ENCODE assay signal across 26 cellular contexts in genomic region chr3:26997226-26997625, GRCh38.
"Had no signal": no experiment of that assay in that cellular context is flagged by ENCODE, and none has a peak within 500 bp of the region (broad histone marks: within the 10 kb centered on the region; RNA-seq: fewer than 3 reads in every experiment).

No MANE protein-coding gene starts in this region.

- DNase-seq: dermis blood vessel endothelial cell; effector memory CD8-positive, alpha-beta T cell; erythroblast; esophagus squamous epithelium; foreskin melanocyte; hypothalamus; immature natural killer cell; islet precursor cell; kidney glomerular epithelial cell; left colon; left ventricle myocardium inferior; lower lobe of right lung; naive B cell; stimulated activated CD4-positive, alpha-beta T cell treated with anti-CD3 and anti-CD28 coated beads, Interleukin-4, amount 100 ng/mL, for 4 hours; stimulated activated naive B cell treated with anti-CD40 and anti-IgM and Interleukin-4, amounts not matched to agents 10 μg/mL and 1 μg/mL and 100 μg/mL, for 72 hours; upper lobe of left lung had no signal

- H3K27ac ChIP-seq: coronary artery, esophagus squamous epithelium, left ventricle myocardium inferior, lower lobe of right lung, neutrophil, parathyroid adenoma, right atrium auricular region, thoracic aorta, tibial nerve, upper lobe of left lung had no signal

- H3K4me3 Mint-ChIP-seq: effector memory CD8-positive, alpha-beta T cell; immature natural killer cell; naive B cell; natural killer cell treated with Interleukin-12 subunit alpha and Interleukin-12 subunit beta and Interleukin-15 and Interleukin-18, amount 100 ng/mL, for 72 hours; neural crest cell; stimulated activated naive B cell treated with anti-CD40 and anti-IgM and Interleukin-4, amounts not matched to agents 10 μg/mL and 1 μg/mL and 100 μg/mL, for 72 hours; stimulated activated naive CD8-positive, alpha-beta T cell treated with anti-CD3 and anti-CD28 coated beads, Interleukin-15, Interleukin-2, amounts not matched to agents 100 ng/mL and 50 ng/mL, for 24 hours had no signal

- H3K36me3 Mint-ChIP-seq: immature natural killer cell; naive B cell; natural killer cell treated with Interleukin-12 subunit alpha and Interleukin-12 subunit beta and Interleukin-15 and Interleukin-18, amount 100 ng/mL, for 72 hours; stimulated activated naive B cell treated with anti-CD40 and anti-IgM and Interleukin-4, amounts not matched to agents 10 μg/mL and 1 μg/mL and 100 μg/mL, for 72 hours had no signal

- H3K4me1 Mint-ChIP-seq: immature natural killer cell; naive B cell; stimulated activated naive B cell treated with anti-CD40 and anti-IgM and Interleukin-4, amounts not matched to agents 10 μg/mL and 1 μg/mL and 100 μg/mL, for 72 hours had no signal

- H3K27ac Mint-ChIP-seq: effector memory CD8-positive, alpha-beta T cell; immature natural killer cell; naive B cell; natural killer cell treated with Interleukin-12 subunit alpha and Interleukin-12 subunit beta and Interleukin-15 and Interleukin-18, amount 100 ng/mL, for 72 hours; progenitor cell of endocrine pancreas; stimulated activated naive B cell treated with anti-CD40 and anti-IgM and Interleukin-4, amounts not matched to agents 10 μg/mL and 1 μg/mL and 100 μg/mL, for 72 hours; stimulated activated naive CD8-positive, alpha-beta T cell treated with anti-CD3 and anti-CD28 coated beads, Interleukin-15, Interleukin-2, amounts not matched to agents 100 ng/mL and 50 ng/mL, for 24 hours had no signal

- H3K27me3 Mint-ChIP-seq: effector memory CD8-positive, alpha-beta T cell; naive B cell; natural killer cell treated with Interleukin-12 subunit alpha and Interleukin-12 subunit beta and Interleukin-15 and Interleukin-18, amount 100 ng/mL, for 72 hours; progenitor cell of endocrine pancreas; stimulated activated naive B cell treated with anti-CD40 and anti-IgM and Interleukin-4, amounts not matched to agents 10 μg/mL and 1 μg/mL and 100 μg/mL, for 72 hours; stimulated activated naive CD8-positive, alpha-beta T cell treated with anti-CD3 and anti-CD28 coated beads, Interleukin-15, Interleukin-2, amounts not matched to agents 100 ng/mL and 50 ng/mL, for 24 hours had no signal

- H3K4me3 ChIP-seq: coronary artery, esophagus squamous epithelium, left ventricle myocardium inferior, lower lobe of right lung, right atrium auricular region, thoracic aorta, tibial nerve, upper lobe of left lung had no signal

- H3K27me3 ChIP-seq: esophagus squamous epithelium, neutrophil, right atrium auricular region, tibial nerve, upper lobe of left lung had no signal
